Comparison of ENCODE assay signal across 17 cellular contexts in genomic region chr19:49154279-49154678, GRCh38. TPM values are rescaled to one million over a fixed set of nuclear protein-coding genes. Genes with fewer than 3 reads are reported as not detected.
"Had no signal": no experiment of that assay in that cellular context is flagged by ENCODE, and none has a peak within 500 bp of the region (broad histone marks: within the 10 kb centered on the region; RNA-seq: fewer than 3 reads in every experiment).

No MANE protein-coding gene starts in this region.

- ATAC-seq: activated CD8-positive, alpha-beta T cell treated with anti-CD3 and anti-CD28 coated beads for 36 hours; activated T-cell treated with anti-CD3 and anti-CD28 coated beads, Interleukin-2, amount 50 U/mL, for 72 hours; naive thymus-derived CD4-positive, alpha-beta T cell; stimulated activated naive CD8-positive, alpha-beta T cell treated with anti-CD3 and anti-CD28 coated beads, Interleukin-15, amount 100 ng/mL, for 72 hours had no signal

- H3K27me3 ChIP-seq: ascending aorta had no signal

- DNase-seq: activated CD4-positive, alpha-beta T cell treated with anti-CD3 and anti-CD28 coated beads for 4 hours; activated CD8-positive, alpha-beta memory T cell treated with anti-CD3 and anti-CD28 coated beads, Interleukin-2, amount 50 U/mL, for 4 hours; activated CD8-positive, alpha-beta T cell treated with anti-CD3 and anti-CD28 coated beads for 36 hours; activated naive CD8-positive, alpha-beta T cell treated with anti-CD3 and anti-CD28 coated beads, Interleukin-2, amount 10 ng/mL, durations not matched to agents 7 days and 5 days; activated T-cell treated with anti-CD3 and anti-CD28 coated beads, Interleukin-2, amount 50 U/mL, for 72 hours; cortex of kidney; effector CD8-positive, alpha-beta T cell; hypothalamus; naive thymus-derived CD4-positive, alpha-beta T cell; stimulated activated CD4-positive, alpha-beta T cell treated with anti-CD3 and anti-CD28 coated beads, Interleukin-15, amount 100 ng/mL, for 24 hours; stimulated activated CD4-positive, alpha-beta T cell treated with anti-CD3 and anti-CD28 coated beads, Interleukin-4, amount 100 ng/mL, for 24 hours; stimulated activated naive CD8-positive, alpha-beta T cell treated with anti-CD3 and anti-CD28 coated beads, Interleukin-15, amount 100 ng/mL, for 72 hours had no signal

- H3K4me3 ChIP-seq: ascending aorta, SK-N-MC had no signal

- H3K36me3 ChIP-seq: ascending aorta had no signal

- H3K9me3 ChIP-seq: ascending aorta had no signal

- H3K27ac ChIP-seq: SK-N-MC had no signal

RNA-seq across cellular contexts. Expression of gene HRC, which starts 0.9 kb away (rescaled TPM):
- total RNA-seq: activated CD8-positive, alpha-beta T cell treated with anti-CD3 and anti-CD28 coated beads for 36 hours; activated naive CD8-positive, alpha-beta T cell treated with anti-CD3 and anti-CD28 coated beads, Interleukin-2, amount 10 ng/mL, durations not matched to agents 7 days and 5 days; activated T-cell treated with anti-CD3 and anti-CD28 coated beads, Interleukin-2, amount 50 U/mL, for 72 hours; ascending aorta; lung microvascular endothelial cell; naive thymus-derived CD4-positive, alpha-beta T cell; pulmonary artery endothelial cell; T-helper 1 cell treated with Interleukin-12 subunit alpha and Interleukin-12 subunit beta and Interleukin-4 antibody, amounts not matched to agents 30 ng/mL and 1 ng/mL, for 36 hours had no signal
- polyA plus RNA-seq: naive thymus-derived CD4-positive, alpha-beta T cell had no signal

RNA-seq across cellular contexts. Expression of gene C19orf73, which starts 35.3 kb away (rescaled TPM):
- total RNA-seq: ascending aorta had no signal
